In genomic region chr16:21702259-21702658, GRCh38 we compare ENCODE assay signal across 31 cellular contexts. TPM values are rescaled to one million over a fixed set of nuclear protein-coding genes. Genes with fewer than 3 reads are reported as not detected.
"Had no signal": no experiment of that assay in that cellular context is flagged by ENCODE, and none has a peak within 500 bp of the region (broad histone marks: within the 10 kb centered on the region; RNA-seq: fewer than 3 reads in every experiment).

No MANE protein-coding gene starts in this region.

- FAIRE-seq: astrocyte, bronchial epithelial cell had no signal

- H3K36me3 ChIP-seq: brain microvascular endothelial cell, esophagus muscularis mucosa, gastrocnemius medialis, heart left ventricle had no signal

- H3K9me3 ChIP-seq: esophagus muscularis mucosa, gastrocnemius medialis, heart left ventricle had no signal

- H3K27ac ChIP-seq: brain microvascular endothelial cell, coronary artery, dorsolateral prefrontal cortex, esophagus muscularis mucosa, foreskin keratinocyte, gastrocnemius medialis, heart left ventricle had no signal

- DNase-seq: activated CD4-positive, alpha-beta memory T cell treated with anti-CD3 and anti-CD28 coated beads for 36 hours; activated CD4-positive, alpha-beta T cell treated with anti-CD3 and anti-CD28 coated beads for 36 hours; activated CD4-positive, alpha-beta T cell treated with anti-CD3 and anti-CD28 coated beads, Interleukin-2, amount 10 ng/mL, durations not matched to agents 24 days and 14 days; activated CD4-positive, CD25-positive, alpha-beta regulatory T cell; activated CD4-positive, CD25-positive, alpha-beta regulatory T cell treated with anti-CD3 and anti-CD28 coated beads, Interleukin-2, amount 50 U/mL, for 72 hours; activated CD8-positive, alpha-beta memory T cell treated with anti-CD3 and anti-CD28 coated beads, Interleukin-2, amount 10 ng/mL, durations not matched to agents 7 days and 5 days; activated CD8-positive, alpha-beta memory T cell treated with anti-CD3 and anti-CD28 coated beads, Interleukin-2, amount 50 U/mL, for 4 hours; activated CD8-positive, alpha-beta T cell treated with anti-CD3 and anti-CD28 coated beads, Interleukin-2, amount 10 ng/mL, durations not matched to agents 7 days and 5 days; activated effector memory CD4-positive, alpha-beta T cell treated with anti-CD3 and anti-CD28 coated beads, Interleukin-2, amount 50 U/mL, for 16 hours; activated naive CD4-positive, alpha-beta T cell treated with anti-CD3 and anti-CD28 coated beads for 36 hours; activated naive CD8-positive, alpha-beta T cell treated with anti-CD3 and anti-CD28 coated beads, Interleukin-2, amount 10 ng/mL, durations not matched to agents 7 days and 5 days; activated T-cell treated with anti-CD3 and anti-CD28 coated beads, Interleukin-2, amount 50 U/mL, for 1 hour; activated T-cell treated with anti-CD3 and anti-CD28 coated beads, Interleukin-2, amount 50 U/mL, for 48 hours; amniotic stem cell; anterior cingulate cortex; brain microvascular endothelial cell; dorsolateral prefrontal cortex; effector memory CD4-positive, alpha-beta T cell; endodermal cell; erythroblast; gastrocnemius medialis; glutamatergic neuron; heart left ventricle; T1000 had no signal

- ATAC-seq: activated CD4-positive, alpha-beta T cell treated with anti-CD3 and anti-CD28 coated beads for 36 hours; activated CD8-positive, alpha-beta memory T cell treated with anti-CD3 and anti-CD28 coated beads, Interleukin-2, amount 10 ng/mL, durations not matched to agents 7 days and 5 days; activated CD8-positive, alpha-beta T cell treated with anti-CD3 and anti-CD28 coated beads, Interleukin-2, amount 10 ng/mL, durations not matched to agents 7 days and 5 days; foreskin keratinocyte; gastrocnemius medialis; heart left ventricle had no signal

- H3K4me3 ChIP-seq: coronary artery, dorsolateral prefrontal cortex, esophagus muscularis mucosa, gastrocnemius medialis, heart left ventricle had no signal

- H3K27me3 ChIP-seq: brain microvascular endothelial cell, dorsolateral prefrontal cortex, esophagus muscularis mucosa, gastrocnemius medialis, heart left ventricle had no signal

RNA-seq across cellular contexts. Expression of gene OTOA, which starts 38.5 kb away (rescaled TPM):
- total RNA-seq: activated CD4-positive, alpha-beta memory T cell treated with anti-CD3 and anti-CD28 coated beads for 36 hours; activated CD4-positive, alpha-beta T cell treated with anti-CD3 and anti-CD28 coated beads, Interleukin-2, amount 10 ng/mL, durations not matched to agents 24 days and 14 days; activated CD8-positive, alpha-beta T cell treated with anti-CD3 and anti-CD28 coated beads, Interleukin-2, amount 10 ng/mL, durations not matched to agents 7 days and 5 days; activated naive CD4-positive, alpha-beta T cell treated with anti-CD3 and anti-CD28 coated beads for 36 hours; activated T-helper 1 cell treated with anti-CD3 and anti-CD28 coated beads, Interleukin-12 subunit alpha, Interleukin-12 subunit beta, Interleukin-2, Interleukin-4 antibody, amounts not matched to agents 30 ng/mL and 10 ng/mL and 1 ng/mL, durations not matched to agents 14 hours and 24 hours and 36 hours; activated T-helper 2 cell treated with anti-CD3 and anti-CD28 coated beads, Interferon-gamma antibody, Interleukin-2, Interleukin-4, amounts not matched to agents 10 μg/mL and 5 μg/mL and 100 μg/mL, durations not matched to agents 14 hours and 24 hours and 36 hours; bronchial epithelial cell had no signal

RNA-seq across cellular contexts. Expression of gene IGSF6, which starts 49.9 kb away (rescaled TPM):
- total RNA-seq: activated CD4-positive, alpha-beta T cell treated with anti-CD3 and anti-CD28 coated beads, Interleukin-2, amount 10 ng/mL, durations not matched to agents 24 days and 14 days; activated naive CD4-positive, alpha-beta T cell treated with anti-CD3 and anti-CD28 coated beads for 36 hours; activated T-helper 1 cell treated with anti-CD3 and anti-CD28 coated beads, Interleukin-12 subunit alpha, Interleukin-12 subunit beta, Interleukin-2, Interleukin-4 antibody, amounts not matched to agents 30 ng/mL and 10 ng/mL and 1 ng/mL, durations not matched to agents 14 hours and 24 hours and 36 hours; activated T-helper 2 cell treated with anti-CD3 and anti-CD28 coated beads, Interferon-gamma antibody, Interleukin-2, Interleukin-4, amounts not matched to agents 10 μg/mL and 5 μg/mL and 100 μg/mL, durations not matched to agents 14 hours and 24 hours and 36 hours; astrocyte; endodermal cell had no signal
